In the genomic region with DNA sequence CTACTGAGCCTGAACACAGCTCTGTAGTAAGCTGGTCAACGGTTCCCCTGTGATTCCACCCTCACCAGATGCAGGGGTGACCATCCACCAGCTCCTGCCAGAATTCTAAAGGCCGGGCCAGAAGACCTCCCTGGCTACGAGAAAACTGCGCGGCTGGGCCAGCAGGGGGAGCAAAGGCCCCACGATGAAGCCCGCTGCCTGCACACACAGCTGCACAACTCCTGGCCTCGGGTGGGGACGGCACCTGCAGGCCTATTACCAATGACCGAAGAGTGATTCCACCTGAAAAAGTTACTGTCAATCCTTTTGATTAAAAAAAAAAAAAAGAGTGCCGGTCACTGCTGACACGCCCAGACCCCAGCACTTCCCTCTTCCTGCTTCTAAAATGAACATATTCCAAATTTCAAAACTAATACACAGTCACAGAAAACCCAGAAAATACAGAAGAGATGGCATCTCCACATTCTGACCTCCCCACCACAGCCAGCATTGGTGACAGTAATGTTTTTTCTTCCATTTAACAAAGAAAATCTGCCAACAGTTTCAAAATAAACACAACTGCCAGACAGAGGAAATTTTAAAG, we compare ENCODE assay signal across 8 cellular contexts. TPM values are rescaled to one million over a fixed set of nuclear protein-coding genes. Genes with fewer than 3 reads are reported as not detected.
DNase-seq lines count a peak whose midpoint lies in the region; ATAC-seq, FAIRE-seq and TF ChIP-seq lines count a peak whose summit lies in the region.

No MANE protein-coding gene starts in this region.

- no peak for FAIRE-seq in keratinocyte (lab: Jason Lieb, UNC)

- TF ChIP-seq CTCF in AG10803 (conservative IDR thresholded peaks at IDR 0.05; ENCODE audit: low read length) (peak; percentile 81), WI38 (IDR thresholded peaks at IDR 0.05; ENCODE audit: low read depth, low read length) (peak; percentile 89), mammary epithelial cell (conservative IDR thresholded peaks at IDR 0.05 in 1 of 2, IDR thresholded peaks at IDR 0.05 in 1 of 2; ENCODE audit: extremely low read depth in 1 of 2, insufficient read depth in 1 of 2, low read depth in 1 of 2, low read length in 2 of 2) (peak; percentile 60 to 62), keratinocyte (optimal IDR thresholded peaks at IDR 0.05 in 1 of 3, IDR thresholded peaks at IDR 0.05 in 1 of 3, conservative IDR thresholded peaks at IDR 0.05 in 1 of 3; ENCODE audit: extremely low read depth in 1 of 3, insufficient read depth in 2 of 3, low read length in 3 of 3) (peak; percentile 46 to 72 (median 53))

- H3K36me3 ChIP-seq in mammary epithelial cell (ENCODE audit: insufficient read depth, low read length) (peaks cover 4% of the 10 kb centered on the region), keratinocyte (ENCODE audit: control insufficient read depth in 2 of 2, extremely low read depth in 1 of 2, insufficient read depth in 2 of 2, low read length in 2 of 2) (peaks cover 11 to 14% of the 10 kb centered on the region in 2 experiments)

- H3K79me2 ChIP-seq in mammary epithelial cell (ENCODE audit: insufficient read depth, low read length): no peaks in the 10 kb centered on the region
- H3K79me2 ChIP-seq in keratinocyte (ENCODE audit: control insufficient read depth, insufficient read depth, low read length): no peaks in the 10 kb centered on the region

- dilution Hi-C loops in mammary epithelial cell (cut with HindIII; ENCODE audit: low sequenced_read_pairs) (no loop called here), keratinocyte (cut with MboI; ENCODE audit: extremely low pct_ligation_motif_present, low sequenced_read_pairs) (no loop called here)

- CTCF ChIA-PET in mammary epithelial cell (lab: Charles Lee; ENCODE audit: low non-redundant PET): interaction anchor here (0.6 to 1.3 kb wide), 11 partner anchors 38 to 533 kb away, joined by 3 to 22 read pairs (median 8); no protein-coding TSS in a partner anchor

- H3K27ac ChIP-seq in mammary epithelial cell (ENCODE audit: insufficient read depth, low read depth, low read length): no peak overlapping the region
- no peak overlapping the region for H3K27ac ChIP-seq in keratinocyte (ENCODE audit: control insufficient read depth, insufficient read depth, low read length)

- no peak overlapping the region for H3K9ac ChIP-seq in mammary epithelial cell (ENCODE audit: insufficient read depth, low read length)
- H3K9ac ChIP-seq in keratinocyte (ENCODE audit: control insufficient read depth, extremely low read depth, insufficient read depth, low read length): no peak overlapping the region

- in situ Hi-C loops in mammary epithelial cell (cut with MboI; ENCODE audit: low sequenced_read_pairs in 2 of 2): loop anchor here in 1 of 2 donors (25.0 kb wide), 2 partner anchors 96 to 296 kb away; no protein-coding TSS in a partner anchor

- H3K27me3 ChIP-seq in mammary epithelial cell (ENCODE audit: insufficient read depth, low read length): no peaks in the 10 kb centered on the region
- no peaks in the 10 kb centered on the region for H3K27me3 ChIP-seq in keratinocyte (ENCODE audit: control insufficient read depth, extremely low read depth, insufficient read depth, low read length)

- H4K20me1 ChIP-seq in mammary epithelial cell (ENCODE audit: insufficient read depth, low read length) (no peaks in the 10 kb centered on the region), keratinocyte (ENCODE audit: control insufficient read depth, extremely low read depth, insufficient read depth, low read length) (no peaks in the 10 kb centered on the region)

- ATAC-seq in HG02973 (IDR thresholded peaks at IDR 0.05; ENCODE audit: unreplicated experiment): no peak

- intact Hi-C loops in mammary epithelial cell (cut with micrococcal nuclease): loop anchor here (1.0 to 10.0 kb wide), 8 partner anchors 38 to 692 kb away; no protein-coding TSS in a partner anchor

- no peak overlapping the region for H3K4me3 ChIP-seq in AG10803 (ENCODE audit: low read length)
- H3K4me3 ChIP-seq in WI38 (ENCODE audit: low read depth, low read length): no peak overlapping the region
- no peak overlapping the region for H3K4me3 ChIP-seq in mammary epithelial cell (replicated peaks in 1 of 3; ENCODE audit: insufficient read depth in 1 of 3, low read depth in 2 of 3, low read length in 3 of 3)
- no peak overlapping the region for H3K4me3 ChIP-seq in keratinocyte (ENCODE audit: control insufficient read depth in 2 of 3, extremely low read depth in 1 of 3, insufficient read depth in 2 of 3, low read depth in 1 of 3, low read length in 3 of 3)

- WGBS in mammary epithelial cell (ENCODE audit: low coverage, missing lambda C conversion rate): 37% methylated on average over 10 of the region's 12 CpGs

- H3K9me3 ChIP-seq in mammary epithelial cell (replicated peaks; ENCODE audit: insufficient read depth, low read length) (no peaks in the 10 kb centered on the region), keratinocyte (ENCODE audit: control insufficient read depth, low read depth, low read length) (no peaks in the 10 kb centered on the region)

- peak; percentile 55 for DNase-seq in AG10803 (ENCODE audit: low read depth)
- peak; percentile 91 for DNase-seq in GM19238 (ENCODE audit: insufficient read length, low spot score)
- peak; percentile 48 for DNase-seq in M059J (ENCODE audit: low read depth)
- DNase-seq in mammary epithelial cell: peak; percentile 38
- DNase-seq in keratinocyte (ENCODE audit: low read depth, low spot score): peak; percentile 1
- peak; percentile 6 to 34 (median 30) for DNase-seq in stimulated activated CD4-positive, alpha-beta T cell treated with anti-CD3 and anti-CD28 coated beads, Interleukin-1b, Interleukin-23, amount 100 ng/mL, for 24 hours (ENCODE audit: low read depth in 4 of 4, low spot score in 1 of 4)

- H2AFZ ChIP-seq in mammary epithelial cell (ENCODE audit: low read depth, low read length) (no peak overlapping the region), keratinocyte (ENCODE audit: control insufficient read depth, low read length) (no peak overlapping the region)

- no peak overlapping the region for H3K4me2 ChIP-seq in mammary epithelial cell (ENCODE audit: insufficient read depth, low read depth, low read length)
- no peak overlapping the region for H3K4me2 ChIP-seq in keratinocyte (ENCODE audit: control insufficient read depth, extremely low read depth, insufficient read depth, low read depth, low read length)

- BruUV-seq in mammary epithelial cell (replicated peaks; lab: Mats Ljungman, UMichigan): no TSS peak

- no peaks in the 10 kb centered on the region for H3K9me1 ChIP-seq in keratinocyte (ENCODE audit: control insufficient read depth, extremely low read depth, insufficient read depth, low read length)

- peaks cover 6% of the 10 kb centered on the region for H3K4me1 ChIP-seq in mammary epithelial cell (ENCODE audit: insufficient read depth, low read length)
- no peaks in the 10 kb centered on the region for H3K4me1 ChIP-seq in keratinocyte (ENCODE audit: control insufficient read depth, extremely low read depth, insufficient read depth, low read length)

RNA-seq across cellular contexts. Expression of gene RIPK4, which starts 49.8 kb away (rescaled TPM):
- total RNA-seq in M059J (2014; rRNA removed; shearing (Covaris generic)): 13.1 and 20.5 TPM in 2 replicates
- total RNA-seq in mammary epithelial cell: 10 to 100 TPM; 50.1 to 83.9 TPM
- polyA plus RNA-seq in mammary epithelial cell: 21.0 TPM
- polyA minus RNA-seq in mammary epithelial cell: 36.0 TPM
- polyA plus RNA-seq in keratinocyte: 16.6 to 23.4 TPM (median 18.4 TPM) in 3 replicates
- polyA plus RNA-seq in keratinocyte (2011; ENCODE audit: low read depth): 11.0 TPM
- 13.0 and 20.1 TPM in 2 replicates for polyA plus RNA-seq in keratinocyte (2011; cell fraction: cytosol; rRNA removed)
- polyA plus RNA-seq in keratinocyte (2011; cell fraction: nucleus; rRNA removed): 54.2 and 65.2 TPM in 2 replicates
- polyA plus RNA-seq in keratinocyte (2012; ENCODE audit: low replicate concordance): 30.8 and 35.3 TPM in 2 replicates
- polyA minus RNA-seq in keratinocyte: 28.0 to 48.3 TPM (median 30.7 TPM) in 3 replicates
- polyA minus RNA-seq in keratinocyte (2011; cell fraction: cytosol; rRNA and poly(A)+ RNA removed): 40.3 TPM
- 80.7 and 89.5 TPM in 2 replicates for polyA minus RNA-seq in keratinocyte (2011; cell fraction: nucleus; rRNA and poly(A)+ RNA removed)

Comparison
In these comparisons a context has a peak if more than half of its experiments do, and no peak if none do; other contexts are left out.
1. DNase-seq: peak in every context shown above with its lines; median percentile 91 in GM19238; 55 in AG10803; 48 in M059J; 38 in mammary epithelial cell; 30 in stimulated activated CD4-positive, alpha-beta T cell treated with anti-CD3 and anti-CD28 coated beads, Interleukin-1b, Interleukin-23, amount 100 ng/mL, for 24 hours; 1 in keratinocyte.